18 cellular contexts compared by ENCODE assay signal in genomic region chr17:82226809-82227628, GRCh38. TPM values are rescaled to one million over a fixed set of nuclear protein-coding genes. Genes with fewer than 3 reads are reported as not detected.
A peak's percentile ranks its signal among the peaks of the same experiment; 100 is the strongest.
DNase-seq lines count a peak whose midpoint lies in the region; ATAC-seq lines count a peak whose summit lies in the region.
"Had no signal": no experiment of that assay in that cellular context is flagged by ENCODE, and none has a peak within 500 bp of the region (broad histone marks: within the 10 kb centered on the region; RNA-seq: fewer than 3 reads in every experiment).

No MANE protein-coding gene starts in this region.

- H3K9me3 ChIP-seq in right cardiac atrium (ENCODE audit: control insufficient read depth, low read length): no peaks in the 10 kb centered on the region
- H3K9me3 ChIP-seq: body of pancreas had no signal

- peak overlapping the region; percentile 90 for H3K27ac Mint-ChIP-seq in activated CD4-positive, alpha-beta memory T cell treated with anti-CD3 and anti-CD28 coated beads, Interleukin-2, amount 10 ng/mL, durations not matched to agents 7 days and 5 days

- peaks cover 4% of the 10 kb centered on the region for H3K4me1 ChIP-seq in right cardiac atrium (ENCODE audit: control insufficient read depth, insufficient read depth, low read length)

- H3K36me3 Mint-ChIP-seq in activated CD4-positive, alpha-beta memory T cell treated with anti-CD3 and anti-CD28 coated beads, Interleukin-2, amount 10 ng/mL, durations not matched to agents 7 days and 5 days (ENCODE audit: low read depth): peaks cover 8% of the 10 kb centered on the region

- peaks cover 15% of the 10 kb centered on the region for H3K4me1 Mint-ChIP-seq in activated CD4-positive, alpha-beta memory T cell treated with anti-CD3 and anti-CD28 coated beads, Interleukin-2, amount 10 ng/mL, durations not matched to agents 7 days and 5 days

- no peaks in the 10 kb centered on the region for H3K27me3 ChIP-seq in right cardiac atrium (ENCODE audit: control insufficient read depth, insufficient read depth)

- in situ Hi-C loops in G401 (cut with HindIII; ENCODE audit: low sequenced_read_pairs): no loop called here

- CTCF ChIA-PET in activated CD4-positive, alpha-beta memory T cell treated with anti-CD3 and anti-CD28 coated beads, Interleukin-2, amount 10 ng/mL, durations not matched to agents 7 days and 5 days (lab: Charles Lee): no interaction called here

- H3K27ac ChIP-seq in right cardiac atrium (ENCODE audit: low read length): no peak overlapping the region

- H3K27me3 Mint-ChIP-seq in activated CD4-positive, alpha-beta memory T cell treated with anti-CD3 and anti-CD28 coated beads, Interleukin-2, amount 10 ng/mL, durations not matched to agents 7 days and 5 days: no peaks in the 10 kb centered on the region
- H3K27me3 Mint-ChIP-seq: activated CD4-positive, alpha-beta T cell treated with anti-CD3 and anti-CD28 coated beads for 36 hours had no signal

- no peak for ATAC-seq in right cardiac atrium
- ATAC-seq in Right ventricle myocardium superior (ENCODE audit: poor library complexity): no peak
- ATAC-seq: body of pancreas had no signal

- DNase-seq in right cardiac atrium (peak in 2 of 3 donors; percentile 49 to 67), Right ventricle myocardium superior (no peak), myocyte (ENCODE audit: low read depth) (peak; percentile 30), ureter (ENCODE audit: low spot score) (peak; percentile 48), NCI-H1048 (lab: John Stamatoyannopoulos, UW) (no peak), G401 (ENCODE audit: low spot score) (no peak)
- no peak for DNase-seq in activated CD4-positive, alpha-beta memory T cell treated with anti-CD3 and anti-CD28 coated beads, Interleukin-2, amount 10 ng/mL, durations not matched to agents 7 days and 5 days
- DNase-seq in stimulated activated naive CD4-positive, alpha-beta T cell treated with Interleukin-2 at 50 U/mL for 16 hours (lab: John Stamatoyannopoulos, UW): no peak
- DNase-seq: activated CD4-positive, alpha-beta T cell treated with anti-CD3 and anti-CD28 coated beads for 36 hours; activated effector memory CD4-positive, alpha-beta T cell treated with Interleukin-2 at 50 U/mL for 16 hours; DMS53; Kasumi-1; NCI-H187 treated with DMSO at 0.1 percent for 48 hours; NCI-H524; OCI-M1; small intestine; substantia nigra had no signal

- H3K4me3 Mint-ChIP-seq in activated CD4-positive, alpha-beta memory T cell treated with anti-CD3 and anti-CD28 coated beads, Interleukin-2, amount 10 ng/mL, durations not matched to agents 7 days and 5 days: peak overlapping the region; percentile 21

- intact Hi-C loops in right cardiac atrium (cut with DNase I) (no loop called here), Right ventricle myocardium superior (cut with DNase I) (no loop called here)

- WGBS in right cardiac atrium: 84% methylated on average over 16 of the region's 16 CpGs

- H3K9me3 Mint-ChIP-seq in activated CD4-positive, alpha-beta memory T cell treated with anti-CD3 and anti-CD28 coated beads, Interleukin-2, amount 10 ng/mL, durations not matched to agents 7 days and 5 days: no peaks in the 10 kb centered on the region

- no peak overlapping the region for H3K4me3 ChIP-seq in right cardiac atrium (ENCODE audit: low read length)
- H3K4me3 ChIP-seq: body of pancreas had no signal

- POLR2A ChIA-PET in activated CD4-positive, alpha-beta memory T cell treated with anti-CD3 and anti-CD28 coated beads, Interleukin-2, amount 10 ng/mL, durations not matched to agents 7 days and 5 days (lab: Charles Lee): interaction anchor here (0.7 to 1.6 kb wide), 4 partner anchors 12 to 21 kb away, joined by 3 to 4 read pairs (median 3); partner anchors contain the start of gene CCDC57

RNA-seq across cellular contexts. Expression of gene SLC16A3, which starts 1.8 kb away (rescaled TPM):
- 10 to 100 TPM; 13.6 to 23.7 (median 18.0) TPM for total RNA-seq in right cardiac atrium
- polyA plus RNA-seq in right cardiac atrium: 18.8 TPM
- total RNA-seq in Right ventricle myocardium superior: 10.0 TPM
- 100 to 1,000 TPM; 206 to 210 TPM for total RNA-seq in activated CD4-positive, alpha-beta memory T cell treated with anti-CD3 and anti-CD28 coated beads, Interleukin-2, amount 10 ng/mL, durations not matched to agents 7 days and 5 days
- 94.9 and 164 TPM in 2 replicates for total RNA-seq in myocyte
- 261 TPM for polyA plus RNA-seq in myocyte (2012)
- total RNA-seq in ureter: 44.2 TPM
- 280 and 292 TPM in 2 replicates for total RNA-seq in G401 (2014; rRNA removed; shearing (Covaris generic))

RNA-seq across cellular contexts. Expression of gene CCDC57, which starts 14.4 kb away (rescaled TPM):
- total RNA-seq in right cardiac atrium: 10 to 100 TPM; 14.8 to 17.3 (median 16.5) TPM
- 12.1 TPM for polyA plus RNA-seq in right cardiac atrium
- 8.6 TPM for total RNA-seq in Right ventricle myocardium superior
- 10 to 100 TPM; 49.8 to 54.9 TPM for total RNA-seq in activated CD4-positive, alpha-beta memory T cell treated with anti-CD3 and anti-CD28 coated beads, Interleukin-2, amount 10 ng/mL, durations not matched to agents 7 days and 5 days
- total RNA-seq in myocyte: 7.9 and 11.3 TPM in 2 replicates
- 25.5 TPM for polyA plus RNA-seq in myocyte (2012)
- 108 TPM for total RNA-seq in ureter
- 16.6 and 22.1 TPM in 2 replicates for total RNA-seq in G401 (2014; rRNA removed; shearing (Covaris generic))

RNA-seq across cellular contexts. Expression of gene CSNK1D, which starts 46.5 kb away (rescaled TPM):
- total RNA-seq in right cardiac atrium (10 to 100 TPM; 68.8 to 81.7 (median 77.4) TPM), Right ventricle myocardium superior (54.4 TPM), myocyte (29.0 and 37.1 TPM in 2 replicates), ureter (170 TPM)
- 61.7 TPM for polyA plus RNA-seq in right cardiac atrium
- total RNA-seq in activated CD4-positive, alpha-beta memory T cell treated with anti-CD3 and anti-CD28 coated beads, Interleukin-2, amount 10 ng/mL, durations not matched to agents 7 days and 5 days: 100 to 1,000 TPM; 116 TPM
- polyA plus RNA-seq in myocyte (2012): 106 TPM
- total RNA-seq in G401 (2014; rRNA removed; shearing (Covaris generic)): 83.1 and 87.7 TPM in 2 replicates

Comparison
In these comparisons a context has a peak if more than half of its experiments do, and no peak if none do; other contexts are left out.
1. DNase-seq: peak in right cardiac atrium (2 of 3), myocyte (single experiment) and ureter (single experiment); none in Right ventricle myocardium superior (single experiment), activated CD4-positive, alpha-beta memory T cell treated with anti-CD3 and anti-CD28 coated beads, Interleukin-2, amount 10 ng/mL, durations not matched to agents 7 days and 5 days (single experiment), stimulated activated naive CD4-positive, alpha-beta T cell treated with Interleukin-2 at 50 U/mL for 16 hours (single experiment), NCI-H1048 (single experiment) and G401 (single experiment).